Comparison of ENCODE assay signal across 8 cellular contexts in the genomic region with DNA sequence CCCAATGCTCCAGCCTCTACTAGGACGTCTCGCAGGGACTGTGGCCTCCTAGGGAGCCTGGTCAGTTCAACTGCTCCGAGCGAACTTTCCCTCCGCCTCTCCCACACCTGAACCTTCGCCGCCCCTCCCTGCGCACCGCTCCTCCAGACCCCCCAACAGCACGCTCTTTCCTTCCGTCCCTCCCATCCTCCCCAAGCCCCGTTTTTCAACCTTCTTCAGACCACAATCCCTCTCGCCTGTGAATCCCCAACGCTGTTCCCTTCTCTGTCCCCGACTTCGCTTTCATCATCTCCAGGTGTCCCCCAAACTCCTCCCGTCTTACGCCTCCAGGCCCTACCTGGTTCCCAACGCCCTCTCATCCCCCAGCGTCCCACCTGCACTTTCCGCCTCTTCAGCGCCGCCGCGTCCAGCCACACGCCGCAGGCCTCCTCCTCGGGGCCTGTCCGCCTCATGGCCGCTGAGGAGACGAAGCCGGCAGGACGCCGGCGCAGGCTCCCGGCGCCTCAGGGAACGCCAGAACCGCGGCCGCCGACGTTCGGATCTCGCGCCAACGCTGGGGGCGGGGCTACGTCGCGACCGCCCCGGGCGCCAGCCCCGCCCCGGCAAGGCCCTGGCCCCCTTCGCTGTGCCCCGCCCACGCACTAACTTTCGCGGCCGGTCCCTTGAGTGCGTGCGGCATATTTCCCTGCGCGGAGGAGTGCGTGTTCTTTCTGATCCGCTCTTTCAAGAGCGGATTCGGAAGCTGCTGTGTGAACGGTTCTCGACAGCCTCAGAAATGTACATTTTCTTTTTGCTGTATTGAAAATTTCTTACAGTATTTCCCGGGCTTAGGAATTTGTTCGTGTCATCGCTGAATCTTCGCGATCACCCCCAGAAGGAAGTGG.
DNase-seq lines count a peak whose midpoint lies in the region; ATAC-seq and TF ChIP-seq lines count a peak whose summit lies in the region.

A gene with protein sequence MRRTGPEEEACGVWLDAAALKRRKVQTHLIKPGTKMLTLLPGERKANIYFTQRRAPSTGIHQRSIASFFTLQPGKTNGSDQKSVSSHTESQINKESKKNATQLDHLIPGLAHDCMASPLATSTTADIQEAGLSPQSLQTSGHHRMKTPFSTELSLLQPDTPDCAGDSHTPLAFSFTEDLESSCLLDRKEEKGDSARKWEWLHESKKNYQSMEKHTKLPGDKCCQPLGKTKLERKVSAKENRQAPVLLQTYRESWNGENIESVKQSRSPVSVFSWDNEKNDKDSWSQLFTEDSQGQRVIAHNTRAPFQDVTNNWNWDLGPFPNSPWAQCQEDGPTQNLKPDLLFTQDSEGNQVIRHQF (minus strand): TSS at position 552 of the 884 bp plus-strand sequence. CDS start 100 bp downstream, at position 452.

- DNase-seq in COLO829 (ENCODE audit: low spot score), result peak; percentile 77
- peak; percentile 91 for DNase-seq in activated T-cell treated with anti-CD3 and anti-CD28 coated beads for 4 hours
- peak; percentile 94 to 96 for DNase-seq in erythroblast (lab: John Stamatoyannopoulos, UW)
- DNase-seq in stimulated activated CD8-positive, alpha-beta memory T cell treated with anti-CD3 and anti-CD28 coated beads, Interleukin-4, amount 100 ng/mL, for 4 hours (ENCODE audit: low read depth in 2 of 2, low spot score in 1 of 2), result peak; percentile 79 to 83

- H3K36me3 ChIP-seq in HUES6 (ENCODE audit: control insufficient read depth, insufficient read depth, low read length) (peaks cover 13% of the 10 kb centered on the region), OCI-LY3 (replicated peaks; ENCODE audit: low read depth, low read length) (no peaks in the 10 kb centered on the region), mucosa of stomach (ENCODE audit: control insufficient read depth, insufficient read depth, low read length) (no peaks in the 10 kb centered on the region)

- H3K9ac ChIP-seq in HUES6 (ENCODE audit: low read length) (peak within 1 kb of the TSS; percentile 91), OCI-LY3 (ENCODE audit: low read length) (peak within 1 kb of the TSS; percentile 75), mucosa of stomach (ENCODE audit: low read length) (peak within 1 kb of the TSS; percentile 77)

- TF ChIP-seq CTCF in OCI-LY3 (IDR thresholded peaks at IDR 0.05; ENCODE audit: low read depth, low read length), result no peak

- TF ChIP-seq POLR2A in erythroblast (IDR thresholded peaks at IDR 0.05; ENCODE audit: low read length), result peak; percentile 89

- peak; percentile 52 for ATAC-seq in GM21367 (IDR thresholded peaks at IDR 0.05; ENCODE audit: unreplicated experiment)

- peak within 1 kb of the TSS; percentile 69 for H2AFZ ChIP-seq in OCI-LY3 (ENCODE audit: low read depth, low read length)

- H3K4me1 ChIP-seq in HUES6 (ENCODE audit: control insufficient read depth, insufficient read depth, low read length), result peaks cover 8% of the 10 kb centered on the region
- 0 out of 2 replicates have a peak, but pooled peaks cover 4% of the 10 kb centered on the region for H3K4me1 ChIP-seq in OCI-LY3 (ENCODE audit: low read length)
- H3K4me1 ChIP-seq in mucosa of stomach (ENCODE audit: control insufficient read depth, insufficient read depth, low read length), result peaks cover 5% of the 10 kb centered on the region

- peaks cover 27% of the 10 kb centered on the region for H3K79me2 ChIP-seq in OCI-LY3 (ENCODE audit: low read length)

- no peaks in the 10 kb centered on the region for H3K27me3 ChIP-seq in HUES6 (ENCODE audit: control insufficient read depth, insufficient read depth, low read length)
- no peaks in the 10 kb centered on the region for H3K27me3 ChIP-seq in OCI-LY3 (ENCODE audit: low read depth, low read length)
- H3K27me3 ChIP-seq in mucosa of stomach (ENCODE audit: control insufficient read depth, insufficient read depth, low read length), result no peaks in the 10 kb centered on the region

- no peaks in the 10 kb centered on the region for H4K20me1 ChIP-seq in OCI-LY3 (ENCODE audit: insufficient read depth, low read length)

- peak within 1 kb of the TSS; percentile 83 for H3K4me2 ChIP-seq in OCI-LY3 (ENCODE audit: low read length)

- H3K27ac ChIP-seq in HUES6 (ENCODE audit: low read depth, low read length) (peak within 1 kb of the TSS; percentile 79), OCI-LY3 (ENCODE audit: low read length) (peak within 1 kb of the TSS; percentile 48)

- H3K9me3 ChIP-seq in HUES6 (ENCODE audit: control insufficient read depth, insufficient read depth, low read depth, low read length) (no peaks in the 10 kb centered on the region), OCI-LY3 (ENCODE audit: insufficient read depth, low read length) (no peaks in the 10 kb centered on the region), mucosa of stomach (ENCODE audit: control insufficient read depth, low read length) (no peaks in the 10 kb centered on the region)

- H3K4me3 ChIP-seq in HUES6 (ENCODE audit: low read depth, low read length) (peak within 1 kb of the TSS; percentile 92), OCI-LY3 (ENCODE audit: low read length) (peak within 1 kb of the TSS; percentile 95), mucosa of stomach (ENCODE audit: low read length) (peak within 1 kb of the TSS; percentile 78)

Comparison
In these comparisons a context has a peak if more than half of its experiments do, and no peak if none do; other contexts are left out.
1. Peak in every context shown above with its lines: DNase-seq, ATAC-seq, H3K4me3 ChIP-seq and H3K27ac ChIP-seq.